Comparison of ENCODE assay signal across 15 cellular contexts in the genomic region with DNA sequence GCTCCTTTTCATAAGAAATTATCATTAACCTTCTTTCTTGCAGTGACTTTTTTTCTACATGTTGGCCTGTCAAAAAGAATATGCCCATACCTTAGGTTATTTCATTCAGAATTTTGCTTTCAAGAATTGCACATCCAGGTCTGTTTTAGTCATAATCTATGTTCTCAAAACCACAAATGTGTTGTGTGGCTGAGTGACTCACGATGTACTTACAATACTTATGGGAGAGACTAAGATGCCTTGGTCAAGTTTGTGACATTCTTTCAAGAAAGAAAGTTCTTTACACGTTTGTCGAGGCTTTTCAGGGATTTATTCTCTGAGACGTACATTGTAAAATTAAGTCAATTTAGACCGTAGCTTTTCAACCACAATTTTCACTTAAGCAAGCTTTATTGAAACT.
A peak's percentile ranks its signal among the peaks of the same experiment; 100 is the strongest.
DNase-seq lines count a peak whose midpoint lies in the region; TF ChIP-seq lines count a peak whose summit lies in the region.
"Had no signal": no experiment of that assay in that cellular context is flagged by ENCODE, and none has a peak within 500 bp of the region (broad histone marks: within the 10 kb centered on the region; RNA-seq: fewer than 3 reads in every experiment).

No MANE protein-coding gene starts in this region.

- no peak for TF ChIP-seq CTCF in AG09309 (IDR thresholded peaks at IDR 0.05; ENCODE audit: control insufficient read depth, insufficient read depth, low read depth, low read length, missing control alignments)
- no peak for TF ChIP-seq CTCF in foreskin fibroblast (IDR thresholded peaks at IDR 0.05; ENCODE audit: low read depth, low read length)
- no peak for TF ChIP-seq CTCF in transverse colon (IDR thresholded peaks at IDR 0.05)

- DNase-seq in AG09309 (ENCODE audit: low read depth) (peak; percentile 34), HS-27A (ENCODE audit: low read depth) (peak; percentile 3), amniotic epithelial cell (ENCODE audit: low read depth) (peak; percentile 93), foreskin fibroblast (peak; percentile 59 to 64), NCI-H524 (lab: John Stamatoyannopoulos, UW) (no peak), activated gamma-delta T cell (lab: John Stamatoyannopoulos, UW) (no peak), hepatic stellate cell (ENCODE audit: low spot score) (no peak), transverse colon (no peak)
- DNase-seq: activated B cell treated with CpG ODN at 0.5 μM for 24 hours; activated CD8-positive, alpha-beta memory T cell treated with anti-CD3 and anti-CD28 coated beads, Interleukin-2, amount 10 ng/mL, durations not matched to agents 7 days and 5 days; body of pancreas; PC-9; stimulated activated CD4-positive, alpha-beta T cell treated with anti-CD3 and anti-CD28 coated beads, Interleukin-4, amount 100 ng/mL, for 4 hours; T-cell; thyroid gland had no signal

- intact Hi-C loops in transverse colon (cut with DNase I; ENCODE audit: low total_unique reads) = no loop called here

- H3K27ac ChIP-seq in transverse colon = no peak overlapping the region
- H3K27ac ChIP-seq: body of pancreas, PC-9, thyroid gland had no signal

- no peaks in the 10 kb centered on the region for H3K36me3 ChIP-seq in transverse colon
- H3K36me3 ChIP-seq: thyroid gland had no signal

- H3K27me3 ChIP-seq in transverse colon = no peaks in the 10 kb centered on the region
- H3K27me3 ChIP-seq: body of pancreas, thyroid gland had no signal

- WGBS in transverse colon (ENCODE audit: low coverage in 1 of 2), 2 donors = 67 to 72% methylated on average over 5 of the region's 5 CpGs

- no peaks in the 10 kb centered on the region for H3K9me3 ChIP-seq in transverse colon
- H3K9me3 ChIP-seq: body of pancreas, thyroid gland had no signal

- in situ Hi-C loops in transverse colon (cut with MboI; ENCODE audit: low pct_ligation_motif_present in 1 of 4, low pct_unique_long_range_greater_than_20kb in 1 of 4, low sequenced_read_pairs in 3 of 4) = no loop called here

- H3K4me1 ChIP-seq in transverse colon = no peaks in the 10 kb centered on the region
- H3K4me1 ChIP-seq: body of pancreas, thyroid gland had no signal

- H3K4me3 ChIP-seq in AG09309 (ENCODE audit: control insufficient read depth, low read depth, low read length) = no peak overlapping the region
- no peak overlapping the region for H3K4me3 ChIP-seq in foreskin fibroblast (ENCODE audit: low read depth in 1 of 2, low read length in 2 of 2)
- H3K4me3 ChIP-seq in transverse colon = no peak overlapping the region
- H3K4me3 ChIP-seq: body of pancreas, PC-9, thyroid gland had no signal

- no peak for TF ChIP-seq POLR2A in transverse colon (IDR thresholded peaks at IDR 0.05)

- TF ChIP-seq EP300 in transverse colon (IDR thresholded peaks at IDR 0.05; ENCODE audit: low read depth) = no peak

Comparison
In these comparisons a context has a peak if more than half of its experiments do, and no peak if none do; other contexts are left out.
1. DNase-seq: peak in AG09309 (single experiment), HS-27A (single experiment), amniotic epithelial cell (single experiment) and foreskin fibroblast (2 of 2); none in NCI-H524 (0 of 2), activated gamma-delta T cell (single experiment), hepatic stellate cell (single experiment) and transverse colon (single experiment).